In the genomic region with DNA sequence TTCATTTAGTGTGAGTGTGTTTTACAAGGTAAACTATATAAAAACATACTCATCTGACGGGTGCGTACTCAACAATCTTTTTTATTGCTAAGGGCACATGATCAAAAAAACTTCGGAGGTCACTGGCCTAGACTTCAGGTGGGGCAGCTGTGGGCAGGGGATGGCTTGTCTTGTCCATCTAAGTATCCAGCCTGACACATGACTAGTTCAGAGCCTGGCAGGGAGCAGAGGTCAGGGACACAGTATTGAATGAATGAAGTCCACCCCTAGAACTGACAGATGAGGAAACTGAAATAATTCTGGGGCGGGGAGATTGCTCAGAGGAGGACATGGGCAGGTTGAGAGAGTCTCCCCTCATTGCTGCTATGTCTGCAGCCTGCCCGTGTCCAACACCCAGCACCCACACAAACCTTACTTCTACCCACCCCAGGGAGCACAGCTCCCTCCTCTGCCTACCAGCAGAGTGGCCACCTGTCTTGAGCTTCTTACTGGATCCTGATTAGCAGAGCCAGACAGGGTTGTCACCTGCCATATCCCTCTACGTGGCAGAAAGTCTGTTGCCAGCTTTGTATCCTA, we compare ENCODE assay signal across 12 cellular contexts.
"Had no signal": no experiment of that assay in that cellular context is flagged by ENCODE, and none has a peak within 500 bp of the region (broad histone marks: within the 10 kb centered on the region; RNA-seq: fewer than 3 reads in every experiment).

No MANE protein-coding gene starts in this region.

- H3K27me3 ChIP-seq: ovary, vagina had no signal

- H3K9me3 Mint-ChIP-seq: activated naive CD4-positive, alpha-beta T cell treated with anti-CD3 and anti-CD28 coated beads for 36 hours; activated T-helper 1 cell treated with anti-CD3 and anti-CD28 coated beads, Interleukin-12 subunit alpha, Interleukin-12 subunit beta, Interleukin-2, Interleukin-4 antibody, amounts not matched to agents 30 ng/mL and 10 ng/mL and 1 ng/mL, durations not matched to agents 14 hours and 24 hours and 36 hours; neural crest cell had no signal

- H3K4me3 ChIP-seq: coronary artery, heart left ventricle, ovary, tibial artery, vagina had no signal

- FAIRE-seq: astrocyte, islet of Langerhans had no signal

- H3K4me3 Mint-ChIP-seq: activated naive CD4-positive, alpha-beta T cell treated with anti-CD3 and anti-CD28 coated beads for 36 hours; activated T-helper 1 cell treated with anti-CD3 and anti-CD28 coated beads, Interleukin-12 subunit alpha, Interleukin-12 subunit beta, Interleukin-2, Interleukin-4 antibody, amounts not matched to agents 30 ng/mL and 10 ng/mL and 1 ng/mL, durations not matched to agents 14 hours and 24 hours and 36 hours had no signal

- DNase-seq: caudate nucleus had no signal

- H3K9me3 ChIP-seq: heart left ventricle, ovary, tibial artery, vagina had no signal

- H3K36me3 ChIP-seq: heart left ventricle, ovary, tibial artery, vagina had no signal

- H3K27ac Mint-ChIP-seq: activated naive CD4-positive, alpha-beta T cell treated with anti-CD3 and anti-CD28 coated beads for 36 hours; activated T-helper 1 cell treated with anti-CD3 and anti-CD28 coated beads, Interleukin-12 subunit alpha, Interleukin-12 subunit beta, Interleukin-2, Interleukin-4 antibody, amounts not matched to agents 30 ng/mL and 10 ng/mL and 1 ng/mL, durations not matched to agents 14 hours and 24 hours and 36 hours had no signal

- H3K27ac ChIP-seq: coronary artery, ovary, tibial artery, vagina, VCaP had no signal
